In genomic region chr13:48829536-48829935, GRCh38 we compare ENCODE assay signal across 12 cellular contexts.
DNase-seq lines count a peak whose midpoint lies in the region; ATAC-seq and TF ChIP-seq lines count a peak whose summit lies in the region.
"Had no signal": no experiment of that assay in that cellular context is flagged by ENCODE, and none has a peak within 500 bp of the region (broad histone marks: within the 10 kb centered on the region; RNA-seq: fewer than 3 reads in every experiment).

No MANE protein-coding gene starts in this region.

- H3K27ac Mint-ChIP-seq in neural progenitor cell, result peak overlapping the region; percentile 17

- no peaks in the 10 kb centered on the region for H3K9me3 ChIP-seq in PC-9 (ENCODE audit: insufficient read depth, low read depth)
- H3K9me3 ChIP-seq in neural progenitor cell (ENCODE audit: low read depth), result no peaks in the 10 kb centered on the region

- no peaks in the 10 kb centered on the region for H3K36me3 ChIP-seq in PC-9 (ENCODE audit: low read depth)
- H3K36me3 ChIP-seq in neural progenitor cell, result no peaks in the 10 kb centered on the region
- H3K36me3 ChIP-seq: right atrium auricular region, transverse colon had no signal

- no peaks in the 10 kb centered on the region for H3K9me2 ChIP-seq in PC-9 (ENCODE audit: insufficient read depth)

- H3K9me3 Mint-ChIP-seq in neural progenitor cell, result peaks cover 30% of the 10 kb centered on the region

- TF ChIP-seq CTCF in PC-9 (conservative IDR thresholded peaks at IDR 0.05) (no peak), neural progenitor cell (IDR thresholded peaks at IDR 0.05) (no peak)

- intact Hi-C loops in PC-9 (cut with micrococcal nuclease; ENCODE audit: unreplicated experiment), result no loop called here

- POLR2A ChIA-PET in PC-9 (lab: Charles Lee; ENCODE audit: unreplicated experiment), result interaction anchor here (0.6 kb wide), 1 partner anchor 734 kb away, joined by 9 read pairs; the partner anchor contains the start of gene MED4

- H3K4me3 ChIP-seq in PC-9 (no peak overlapping the region), neural progenitor cell (no peak overlapping the region)
- H3K4me3 ChIP-seq: right atrium auricular region, transverse colon had no signal

- H3K4me1 ChIP-seq in PC-9 (replicated peaks; ENCODE audit: insufficient read depth), result no peaks in the 10 kb centered on the region
- H3K4me1 ChIP-seq in neural progenitor cell, result peaks cover 4% of the 10 kb centered on the region
- H3K4me1 ChIP-seq: right atrium auricular region, transverse colon had no signal

- CTCF ChIA-PET in PC-9 (lab: Charles Lee), result no interaction called here

- H3K4me3 Mint-ChIP-seq in neural progenitor cell, result no peak overlapping the region

- 0 out of 2 replicates have a peak overlapping the region, but pooled peaks have one; percentile 16 for H3K4me2 ChIP-seq in PC-9
- no peak overlapping the region for H3K4me2 ChIP-seq in neural progenitor cell

- peak; percentile 41 for ATAC-seq in HG03175 (IDR thresholded peaks at IDR 0.05; ENCODE audit: unreplicated experiment)
- ATAC-seq in GM18505 (IDR thresholded peaks at IDR 0.05; ENCODE audit: unreplicated experiment), result no peak
- ATAC-seq in GM21825 (IDR thresholded peaks at IDR 0.05; ENCODE audit: unreplicated experiment), result no peak

- no peak for TF ChIP-seq POLR2A in GM18505 (IDR thresholded peaks at IDR 0.05; ENCODE audit: borderline replicate concordance, extremely low read depth, insufficient read depth, insufficient read length)

- H3K27me3 Mint-ChIP-seq in neural progenitor cell (ENCODE audit: insufficient read depth, low read depth), result no peaks in the 10 kb centered on the region

- peaks cover 16% of the 10 kb centered on the region for H3K4me1 Mint-ChIP-seq in neural progenitor cell

- H3K9ac ChIP-seq in neural progenitor cell, result no peak overlapping the region

- H3F3A ChIP-seq in PC-9 (ENCODE audit: insufficient read depth, low read depth) (no peaks in the 10 kb centered on the region), neural progenitor cell (ENCODE audit: low read depth) (no peaks in the 10 kb centered on the region)

- H2AFZ ChIP-seq in PC-9 (no peak overlapping the region), neural progenitor cell (replicated peaks) (no peak overlapping the region)

- H3K27ac ChIP-seq in PC-9 (no peak overlapping the region), neural progenitor cell (no peak overlapping the region)
- H3K27ac ChIP-seq: right atrium auricular region, transverse colon had no signal

- DNase-seq in SIG-M5 treated with dmso at 0.1 percent for 504 hours (lab: John Stamatoyannopoulos, UW; ENCODE audit: unreplicated experiment) (peak; percentile 71), SIG-M5 (lab: John Stamatoyannopoulos, UW) (no peak), PC-9 (no peak), neural progenitor cell (ENCODE audit: low spot score) (no peak), DMS 273 treated with DMSO at 0.1 percent for 48 hours (lab: John Stamatoyannopoulos, UW) (no peak)
- DNase-seq: activated CD4-positive, CD25-positive, alpha-beta regulatory T cell treated with anti-CD3 and anti-CD28 coated beads, Interleukin-2, amount 50 U/mL, for 72 hours; cortex of kidney; transverse colon had no signal

- H3K79me2 ChIP-seq in PC-9 (ENCODE audit: low read depth) (no peaks in the 10 kb centered on the region), neural progenitor cell (ENCODE audit: low read depth) (no peaks in the 10 kb centered on the region)

- H3K36me3 Mint-ChIP-seq in neural progenitor cell, result peaks cover 7% of the 10 kb centered on the region

- no peaks in the 10 kb centered on the region for H4K20me1 ChIP-seq in PC-9 (ENCODE audit: insufficient read depth)
- no peaks in the 10 kb centered on the region for H4K20me1 ChIP-seq in neural progenitor cell (ENCODE audit: low read depth)

- no TSS peak for BruUV-seq in PC-9 (replicated peaks; lab: Mats Ljungman, UMichigan)

- no peaks in the 10 kb centered on the region for H3K27me3 ChIP-seq in PC-9 (ENCODE audit: insufficient read depth, low read depth)
- no peaks in the 10 kb centered on the region for H3K27me3 ChIP-seq in neural progenitor cell
- H3K27me3 ChIP-seq: right atrium auricular region, transverse colon had no signal
